18 cellular contexts compared by ENCODE assay signal in genomic region chr13:35824395-35824794, GRCh38.
"Had no signal": no experiment of that assay in that cellular context is flagged by ENCODE, and none has a peak within 500 bp of the region (broad histone marks: within the 10 kb centered on the region; RNA-seq: fewer than 3 reads in every experiment).

No MANE protein-coding gene starts in this region.

- DNase-seq: cortex of kidney; effector CD4-positive, alpha-beta T cell; left ventricle myocardium superior; lower lobe of right lung; naive thymus-derived CD8-positive, alpha-beta T cell; nephron progenitor cell; pancreas; right lobe of liver; small intestine; stimulated activated CD4-positive, alpha-beta T cell treated with anti-CD3 and anti-CD28 coated beads, Interleukin-15, amount 100 ng/mL, for 24 hours; stimulated activated CD4-positive, alpha-beta T cell treated with anti-CD3 and anti-CD28 coated beads, Interleukin-2, amount 100 ng/mL, for 48 hours; stimulated activated naive B cell treated with anti-CD40 and anti-IgM and Interleukin-4, amounts not matched to agents 10 μg/mL and 1 μg/mL and 100 μg/mL, for 72 hours; thyroid gland; trophoblast cell had no signal

- H3K4me1 Mint-ChIP-seq: naive thymus-derived CD8-positive, alpha-beta T cell; nephron progenitor cell; stimulated activated naive B cell treated with anti-CD40 and anti-IgM and Interleukin-4, amounts not matched to agents 10 μg/mL and 1 μg/mL and 100 μg/mL, for 72 hours had no signal

- H3K4me3 ChIP-seq: lower lobe of right lung, pancreas, right lobe of liver, suprapubic skin, thyroid gland, vagina had no signal

- ATAC-seq: left ventricle myocardium superior; lower lobe of right lung; naive thymus-derived CD8-positive, alpha-beta T cell; pancreas; right lobe of liver; stimulated activated naive B cell treated with anti-CD40 and anti-IgM and Interleukin-4, amounts not matched to agents 10 μg/mL and 1 μg/mL and 100 μg/mL, for 72 hours had no signal

- H3K9me3 ChIP-seq: lower lobe of right lung, pancreas, right lobe of liver, suprapubic skin, thyroid gland, vagina had no signal

- H3K27ac Mint-ChIP-seq: naive thymus-derived CD8-positive, alpha-beta T cell; nephron progenitor cell; progenitor cell of endocrine pancreas; stimulated activated naive B cell treated with anti-CD40 and anti-IgM and Interleukin-4, amounts not matched to agents 10 μg/mL and 1 μg/mL and 100 μg/mL, for 72 hours; stimulated activated naive CD8-positive, alpha-beta T cell treated with anti-CD3 and anti-CD28 coated beads, Interleukin-15, Interleukin-2, amounts not matched to agents 100 ng/mL and 50 ng/mL, for 24 hours had no signal

- H3K27me3 ChIP-seq: right lobe of liver, suprapubic skin, thyroid gland, vagina had no signal

- H3K27ac ChIP-seq: lower lobe of right lung, pancreas, right lobe of liver, suprapubic skin, thyroid gland, vagina had no signal

- H3K4me3 Mint-ChIP-seq: naive thymus-derived CD8-positive, alpha-beta T cell; nephron progenitor cell; stimulated activated naive B cell treated with anti-CD40 and anti-IgM and Interleukin-4, amounts not matched to agents 10 μg/mL and 1 μg/mL and 100 μg/mL, for 72 hours; stimulated activated naive CD8-positive, alpha-beta T cell treated with anti-CD3 and anti-CD28 coated beads, Interleukin-15, Interleukin-2, amounts not matched to agents 100 ng/mL and 50 ng/mL, for 24 hours had no signal

- H3K4me1 ChIP-seq: lower lobe of right lung, pancreas, right lobe of liver, suprapubic skin, vagina had no signal

- H3K9me3 Mint-ChIP-seq: nephron progenitor cell had no signal

- H3K27me3 Mint-ChIP-seq: stimulated activated naive B cell treated with anti-CD40 and anti-IgM and Interleukin-4, amounts not matched to agents 10 μg/mL and 1 μg/mL and 100 μg/mL, for 72 hours had no signal

- H3K36me3 Mint-ChIP-seq: naive thymus-derived CD8-positive, alpha-beta T cell; stimulated activated naive B cell treated with anti-CD40 and anti-IgM and Interleukin-4, amounts not matched to agents 10 μg/mL and 1 μg/mL and 100 μg/mL, for 72 hours had no signal

- H3K36me3 ChIP-seq: lower lobe of right lung, pancreas, right lobe of liver, thyroid gland, vagina had no signal
